In genomic region chr1:144015180-144015966, GRCh38 we compare ENCODE assay signal across 5 cellular contexts. TPM values are rescaled to one million over a fixed set of nuclear protein-coding genes. Genes with fewer than 3 reads are reported as not detected.
"Had no signal": no experiment of that assay in that cellular context is flagged by ENCODE, and none has a peak within 500 bp of the region (broad histone marks: within the 10 kb centered on the region; RNA-seq: fewer than 3 reads in every experiment).

No MANE protein-coding gene starts in this region.

RNA-seq across cellular contexts. Expression of gene FAM72C, which starts 43.6 kb away (rescaled TPM):
- total RNA-seq: cardiac septum, left ventricle myocardium inferior, lower lobe of right lung, thoracic aorta had no signal
- polyA plus RNA-seq: pancreas had no signal
